Comparison of ENCODE assay signal across 9 cellular contexts in the genomic region with DNA sequence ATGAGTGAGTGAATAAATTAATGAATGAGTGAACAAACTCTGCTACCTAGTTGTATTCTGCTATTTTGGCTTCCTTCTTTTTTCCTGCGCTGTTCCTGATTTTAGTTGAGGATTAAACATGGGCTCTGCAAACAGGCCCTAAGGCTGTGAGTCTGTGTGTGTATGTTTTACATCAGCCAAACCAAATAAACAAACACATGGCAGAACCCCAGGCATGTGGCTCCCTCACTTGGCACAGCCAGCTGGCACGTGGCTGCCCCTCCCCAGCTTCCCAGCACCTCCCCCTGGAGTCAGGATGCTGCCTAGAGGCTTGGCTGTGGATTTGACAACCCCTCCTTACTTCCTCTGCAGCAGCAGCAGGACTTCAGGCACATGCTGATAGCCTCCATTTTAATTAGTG.
DNase-seq lines count a peak whose midpoint lies in the region; ATAC-seq, FAIRE-seq and TF ChIP-seq lines count a peak whose summit lies in the region.
"Had no signal": no experiment of that assay in that cellular context is flagged by ENCODE, and none has a peak within 500 bp of the region (broad histone marks: within the 10 kb centered on the region; RNA-seq: fewer than 3 reads in every experiment).

No MANE protein-coding gene starts in this region.

- peak overlapping the region; percentile 76 for H3K4ac ChIP-seq in IMR-90 (ENCODE audit: low read depth, low read length)

- no peak for FAIRE-seq in GM12892 (lab: Jason Lieb, UNC)

- H3K27me3 ChIP-seq in IMR-90 (ENCODE audit: control insufficient read depth, insufficient read depth, low read length) (no peaks in the 10 kb centered on the region), stomach (no peaks in the 10 kb centered on the region)

- DNase-seq in IMR-90 (peak; percentile 84), SK-MEL-5 (ENCODE audit: low read depth, low spot score) (peak; percentile 83), foreskin melanocyte (peak; percentile 90), stomach (peak; percentile 72), GM12892 (ENCODE audit: insufficient read length) (no peak), glomerular visceral epithelial cell (ENCODE audit: extremely low spot score) (no peak), HCEC 1CT (no peak)
- no peak for DNase-seq in effector CD4-positive, alpha-beta T cell
- DNase-seq: NCI-H1930 had no signal

- no peak for TF ChIP-seq RAD21 in IMR-90 (IDR thresholded peaks at IDR 0.05; ENCODE audit: low read length)

- no peaks in the 10 kb centered on the region for H3K79me1 ChIP-seq in IMR-90 (ENCODE audit: low read depth in 1 of 2, low read length in 2 of 2)

- peak overlapping the region; percentile 31 for H2BK5ac ChIP-seq in IMR-90 (ENCODE audit: low read depth, low read length, poor library complexity, severe bottlenecking)

- no TSS peak for BruUV-seq in IMR-90 (replicated peaks; lab: Mats Ljungman, UMichigan)

- POLR2A ChIA-PET in IMR-90 (lab: Charles Lee; ENCODE audit: unreplicated experiment): interaction anchor here (0.6 kb wide), 1 partner anchor 1032 kb away, joined by 9 read pairs; no protein-coding TSS in a partner anchor

- intact Hi-C loops in IMR-90 (cut with micrococcal nuclease) (no loop called here), stomach (cut with DNase I; ENCODE audit: low total_unique reads) (no loop called here)

- peak overlapping the region; percentile 14 to 76; a peak in 2 of 4 replicates for H4K8ac ChIP-seq in IMR-90 (ENCODE audit: low read depth in 2 of 2, low read length in 2 of 2)

- H4K20me1 ChIP-seq in IMR-90 (ENCODE audit: insufficient read depth, low read length): no peaks in the 10 kb centered on the region

- H3K4me3 ChIP-seq in IMR-90 (ENCODE audit: insufficient read depth, low read depth, low read length) (no peak overlapping the region), stomach (no peak overlapping the region)

- peak overlapping the region; percentile 18; the same call in 1 of the 2 replicates for H3K56ac ChIP-seq in IMR-90 (ENCODE audit: extremely low read depth, insufficient read depth, low read length)

- H3K23ac ChIP-seq in IMR-90 (ENCODE audit: low read depth, low read length): peak overlapping the region; percentile 79; the same call in 1 of the 2 replicates

- H4K91ac ChIP-seq in IMR-90 (ENCODE audit: insufficient read depth, low read depth, low read length): peak overlapping the region; percentile 57

- H2AK9ac ChIP-seq in IMR-90 (replicated peaks; ENCODE audit: low read depth, low read length, poor library complexity): no peak overlapping the region

- peak overlapping the region; percentile 90 for H3K14ac ChIP-seq in IMR-90 (replicated peaks; ENCODE audit: low read depth, low read length)

- peak overlapping the region; percentile 66; the same call in 1 of the 2 replicates for H3K18ac ChIP-seq in IMR-90 (ENCODE audit: low read depth, low read length)

- peak overlapping the region; percentile 59; the same call in 1 of the 2 replicates for H2AK5ac ChIP-seq in IMR-90 (ENCODE audit: low read depth, low read length)

- dilution Hi-C loops in IMR-90 (cut with HindIII; ENCODE audit: low sequenced_read_pairs, unreplicated experiment): no loop called here

- ATAC-seq in IMR-90 (ENCODE audit: low read depth): peak; percentile 83

- in situ Hi-C loops in IMR-90 (cut with MboI; ENCODE audit: low sequenced_read_pairs): no loop called here
- in situ Hi-C loops in SK-MEL-5 (cut with HindIII; ENCODE audit: low pct_unique_long_range_greater_than_20kb, low sequenced_read_pairs): no loop called here

- peak overlapping the region; percentile 32 for H4K5ac ChIP-seq in IMR-90 (ENCODE audit: low read depth, low read length)

- peaks cover 5% of the 10 kb centered on the region; the same call in 1 of the 2 replicates for H3K9me1 ChIP-seq in IMR-90 (ENCODE audit: insufficient read depth, low read length)

- CTCF ChIA-PET in IMR-90 (lab: Yijun Ruan, JAX): interaction anchor here (0.6 to 1.3 kb wide), 2 partner anchors 41 to 182 kb away, joined by 3 to 4 read pairs; no protein-coding TSS in a partner anchor

- H2AFZ ChIP-seq in IMR-90 (replicated peaks; ENCODE audit: low read length, poor library complexity): peak overlapping the region; percentile 3

- no peak overlapping the region for H3K4me2 ChIP-seq in IMR-90 (ENCODE audit: low read depth, low read length)

- TF ChIP-seq POLR2A in IMR-90 (IDR thresholded peaks at IDR 0.05; ENCODE audit: low read depth, low read length): no peak
- TF ChIP-seq POLR2A in stomach (IDR thresholded peaks at IDR 0.05): no peak
- TF ChIP-seq POLR2A in GM12892 (IDR thresholded peaks at IDR 0.05; ENCODE audit: low read depth, low read length): no peak

- peaks cover 28% of the 10 kb centered on the region for H3K4me1 ChIP-seq in IMR-90 (ENCODE audit: control insufficient read depth, insufficient read depth, low read length)
- peaks cover 7 to 15% (median 10%) of the 10 kb centered on the region in 4 donors for H3K4me1 ChIP-seq in stomach

- H3K9ac ChIP-seq in IMR-90 (ENCODE audit: low read depth, low read length): no peak overlapping the region

- peak overlapping the region; percentile 92 for H2BK120ac ChIP-seq in IMR-90 (ENCODE audit: low read depth, low read length)

- H3K9me3 ChIP-seq in IMR-90 (ENCODE audit: control insufficient read depth, insufficient read depth, low read length): peaks cover 6% of the 10 kb centered on the region; the same call in 1 of the 2 replicates
- H3K9me3 ChIP-seq in stomach: no peaks in the 10 kb centered on the region

- no peak for TF ChIP-seq EP300 in stomach (IDR thresholded peaks at IDR 0.05)

- TF ChIP-seq CTCF in IMR-90 (conservative IDR thresholded peaks at IDR 0.05; ENCODE audit: low read depth, low read length) (no peak), stomach (IDR thresholded peaks at IDR 0.05) (no peak)

- peak overlapping the region; percentile 82; the same call in 2 of the 3 replicates for H2BK15ac ChIP-seq in IMR-90 (ENCODE audit: low read depth, low read length)

- peak overlapping the region; percentile 45; the same call in 1 of the 2 replicates for H3K27ac ChIP-seq in IMR-90 (ENCODE audit: insufficient read depth, low read length)
- peak overlapping the region in 1 of 5 donors; percentile 40 for H3K27ac ChIP-seq in stomach

- H3K36me3 ChIP-seq in IMR-90 (ENCODE audit: control insufficient read depth, insufficient read depth, low read length) (no peaks in the 10 kb centered on the region), stomach (no peaks in the 10 kb centered on the region)

- WGBS in IMR-90 (ENCODE audit: extremely low coverage in 2 of 2, insufficient read length in 1 of 2), 2 experiments: 0% methylated on average over 1 of the region's 2 CpGs; no CpG with 5 or more reads in 1 of the 2 experiments
- WGBS in stomach, 5 donors: 10 to 17% (median 15%) methylated on average over 2 of the region's 2 CpGs

- H2BK20ac ChIP-seq in IMR-90 (ENCODE audit: low read depth, low read length): peak overlapping the region; percentile 95

TF ChIP-seq in IMR-90, 13 proteins besides CTCF, POLR2A, EP300 and RAD21:
- TF ChIP-seq NFE2L2 (IDR thresholded peaks at IDR 0.05; ENCODE audit: low read depth, low read length) (no peak), BHLHE40 (IDR thresholded peaks at IDR 0.05; ENCODE audit: low read depth, low read length) (peak; percentile 96), MAZ (IDR thresholded peaks at IDR 0.05; ENCODE audit: borderline replicate concordance, low read depth, low read length) (peak; percentile 65; the same call in 1 of the 2 replicates), MXI1 (IDR thresholded peaks at IDR 0.05; ENCODE audit: borderline replicate concordance, low read depth, low read length) (peak; percentile 87), RCOR1 (IDR thresholded peaks at IDR 0.05; ENCODE audit: insufficient replicate concordance, low read length) (no peak), SMC3 (IDR thresholded peaks at IDR 0.05; ENCODE audit: low read depth, low read length) (no peak), CEBPB (IDR thresholded peaks at IDR 0.05; ENCODE audit: low read depth, low read length) (no peak)
- TF ChIP-seq, protein P1, sequence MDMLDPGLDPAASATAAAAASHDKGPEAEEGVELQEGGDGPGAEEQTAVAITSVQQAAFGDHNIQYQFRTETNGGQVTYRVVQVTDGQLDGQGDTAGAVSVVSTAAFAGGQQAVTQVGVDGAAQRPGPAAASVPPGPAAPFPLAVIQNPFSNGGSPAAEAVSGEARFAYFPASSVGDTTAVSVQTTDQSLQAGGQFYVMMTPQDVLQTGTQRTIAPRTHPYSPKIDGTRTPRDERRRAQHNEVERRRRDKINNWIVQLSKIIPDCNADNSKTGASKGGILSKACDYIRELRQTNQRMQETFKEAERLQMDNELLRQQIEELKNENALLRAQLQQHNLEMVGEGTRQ (IDR thresholded peaks at IDR 0.05; ENCODE audit: low read depth, low read length): peak; percentile 78; the same call in 1 of the 2 replicates

Comparison
In these comparisons a context has a peak if more than half of its experiments do, and no peak if none do; other contexts are left out.
1. DNase-seq: peak in IMR-90 (single experiment), SK-MEL-5 (single experiment), foreskin melanocyte (single experiment) and stomach (single experiment); none in effector CD4-positive, alpha-beta T cell (single experiment), GM12892 (single experiment), glomerular visceral epithelial cell (single experiment) and HCEC 1CT (single experiment).